In genomic region chr10:112758961-112759360, GRCh38 we compare ENCODE assay signal across 23 cellular contexts.
DNase-seq lines count a peak whose midpoint lies in the region; ATAC-seq, FAIRE-seq and TF ChIP-seq lines count a peak whose summit lies in the region.
"Had no signal": no experiment of that assay in that cellular context is flagged by ENCODE, and none has a peak within 500 bp of the region (broad histone marks: within the 10 kb centered on the region; RNA-seq: fewer than 3 reads in every experiment).

No MANE protein-coding gene starts in this region.

- H3K36me3 ChIP-seq in astrocyte (ENCODE audit: insufficient read depth, low read length): no peaks in the 10 kb centered on the region

- no peak overlapping the region for H3K4me2 ChIP-seq in astrocyte (ENCODE audit: low read length)
- H3K4me2 ChIP-seq: KMS-11, SK-N-SH had no signal

- H3K9ac ChIP-seq in astrocyte (ENCODE audit: low read length): no peak overlapping the region
- H3K9ac ChIP-seq: KMS-11, SK-N-SH had no signal

- H3K4me1 Mint-ChIP-seq in astrocyte (ENCODE audit: low read depth, unreplicated experiment) (peaks cover 42% of the 10 kb centered on the region), mesothelial cell of epicardium (peaks cover 78% of the 10 kb centered on the region)

- FAIRE-seq in astrocyte (lab: Jason Lieb, UNC) (no peak), HTR-8/SVneo (lab: Jason Lieb, UNC) (no peak)
- FAIRE-seq: H1 had no signal

- H3K27me3 Mint-ChIP-seq in astrocyte (ENCODE audit: low read depth, unreplicated experiment) (no peaks in the 10 kb centered on the region), mesothelial cell of epicardium (ENCODE audit: low read depth) (no peaks in the 10 kb centered on the region)
- H3K27me3 Mint-ChIP-seq: IgD-negative memory B cell had no signal

- peaks cover 10% of the 10 kb centered on the region for H3K27me3 ChIP-seq in astrocyte (ENCODE audit: insufficient read depth, low read length)

- peak overlapping the region; percentile 86 for H3K27ac Mint-ChIP-seq in astrocyte (ENCODE audit: unreplicated experiment)
- peak overlapping the region; percentile 91 for H3K27ac Mint-ChIP-seq in mesothelial cell of epicardium
- H3K27ac Mint-ChIP-seq: CD8-positive, alpha-beta T cell; IgD-negative memory B cell had no signal

- TF ChIP-seq CTCF in astrocyte (IDR thresholded peaks at IDR 0.05; ENCODE audit: insufficient read depth, low read depth, low read length) (no peak), mesothelial cell of epicardium (IDR thresholded peaks at IDR 0.05; ENCODE audit: unreplicated experiment) (no peak)

- H3K9me3 Mint-ChIP-seq in astrocyte (ENCODE audit: unreplicated experiment) (no peaks in the 10 kb centered on the region), mesothelial cell of epicardium (no peaks in the 10 kb centered on the region)
- H3K9me3 Mint-ChIP-seq: CD8-positive, alpha-beta T cell; IgD-negative memory B cell had no signal

- H3K9me3 ChIP-seq in astrocyte (ENCODE audit: insufficient read depth, low read depth, low read length): no peaks in the 10 kb centered on the region
- H3K9me3 ChIP-seq: SK-N-SH had no signal

- H3K27ac ChIP-seq in astrocyte (ENCODE audit: low read depth, low read length): no peak overlapping the region
- H3K27ac ChIP-seq: C4-2B, KMS-11 had no signal

- no peak for ATAC-seq in GM18517 (IDR thresholded peaks at IDR 0.05; ENCODE audit: unreplicated experiment)
- ATAC-seq in GM21717 (IDR thresholded peaks at IDR 0.05; ENCODE audit: unreplicated experiment): no peak
- ATAC-seq: CD8-positive, alpha-beta T cell had no signal

- H4K20me1 ChIP-seq in astrocyte (ENCODE audit: insufficient read depth, low read length): peaks cover 11% of the 10 kb centered on the region

- H2AFZ ChIP-seq in astrocyte (ENCODE audit: low read depth, low read length): no peak overlapping the region

- peak; percentile 65 for DNase-seq in ELF-1 (ENCODE audit: low read depth, low spot score)
- DNase-seq in astrocyte (ENCODE audit: low read depth): no peak
- peak in 1 of 2 experiments; percentile 42 for DNase-seq in mesothelial cell of epicardium (ENCODE audit: low spot score in 2 of 2, unreplicated experiment in 2 of 2)
- DNase-seq in renal cortical epithelial cell (ENCODE audit: low read depth): peak; percentile 20
- DNase-seq in NCI-H2227 (lab: John Stamatoyannopoulos, UW; ENCODE audit: unreplicated experiment): no peak
- DNase-seq in HTR-8/SVneo (ENCODE audit: insufficient read length, low spot score): no peak
- DNase-seq: Calu3; CD8-positive, alpha-beta T cell; DMS153; DND-41; HCEC 1CT; NCI-H1048; NCI-H1417; NCI-H1694; NCI-H2029 treated with DMSO at 0.1 percent for 48 hours; NCI-H2227 treated with DMSO at 0.1 percent for 48 hours; SK-N-SH had no signal

- H3K36me3 Mint-ChIP-seq in astrocyte (ENCODE audit: low read depth, unreplicated experiment) (no peaks in the 10 kb centered on the region), mesothelial cell of epicardium (no peaks in the 10 kb centered on the region)

- no peak overlapping the region for H3K4me3 Mint-ChIP-seq in astrocyte (ENCODE audit: unreplicated experiment)
- peak overlapping the region; percentile 22 for H3K4me3 Mint-ChIP-seq in mesothelial cell of epicardium
- H3K4me3 Mint-ChIP-seq: CD8-positive, alpha-beta T cell; IgD-negative memory B cell had no signal

- no peaks in the 10 kb centered on the region for H3K79me2 ChIP-seq in astrocyte (ENCODE audit: insufficient read depth, low read length)

- H3K4me1 ChIP-seq in astrocyte (ENCODE audit: insufficient read depth, low read length): peaks cover 6% of the 10 kb centered on the region

- H3K4me3 ChIP-seq in astrocyte (ENCODE audit: insufficient read depth, low read depth, low read length): no peak overlapping the region

Comparison
In these comparisons a context has a peak if more than half of its experiments do, and no peak if none do; other contexts are left out.
1. DNase-seq: peak in ELF-1 (single experiment) and renal cortical epithelial cell (single experiment); none in astrocyte (single experiment), NCI-H2227 (single experiment) and HTR-8/SVneo (single experiment).